1 cellular context compared by ENCODE assay signal in the genomic region with DNA sequence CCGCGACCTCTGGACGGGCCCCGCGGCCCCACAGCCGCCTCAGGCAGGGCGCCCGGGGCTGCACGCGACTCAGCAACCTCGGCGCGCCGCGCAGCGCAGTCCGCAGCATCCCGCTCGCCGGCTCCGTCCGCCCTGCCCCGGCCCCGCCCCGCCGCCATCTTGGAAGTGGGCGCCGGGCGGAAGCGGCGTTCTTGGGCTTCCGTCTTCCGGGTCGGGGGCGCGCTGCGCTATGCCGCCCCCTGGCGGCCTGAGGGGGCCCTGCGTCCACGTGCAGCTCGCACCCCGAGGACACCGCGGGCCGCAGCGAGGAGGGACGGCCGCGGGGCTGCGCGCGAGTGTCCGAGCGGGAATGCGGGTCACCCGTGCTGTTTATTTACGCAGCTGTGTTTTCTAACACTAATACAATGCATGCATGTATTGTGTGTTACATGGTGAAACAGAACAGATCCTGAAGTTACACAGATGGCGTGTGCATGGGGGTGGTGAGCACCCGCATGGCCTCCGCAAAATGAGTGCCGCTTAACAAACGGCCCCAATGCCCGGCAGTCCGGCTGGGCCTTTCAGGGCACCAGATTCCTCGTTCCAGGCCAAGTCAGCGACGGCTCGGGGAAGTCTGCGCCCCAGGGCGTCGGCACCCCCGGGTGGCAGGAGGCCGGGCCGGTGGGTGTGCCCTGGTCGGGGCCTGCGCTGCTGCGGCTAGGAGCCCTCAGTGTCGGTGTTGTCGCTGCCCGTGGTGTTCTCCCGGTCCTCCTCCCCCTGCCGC.
A peak's percentile ranks its signal among the peaks of the same experiment; 100 is the strongest.
TF ChIP-seq lines count a peak whose summit lies in the region.

A gene (minus strand): TSS at position 139 of the 763 bp plus-strand sequence. CDS start 30 bp downstream, at position 109.

TF ChIP-seq in HepG2, 621 proteins besides CTCF, POLR2A, EP300 and RAD21 (continued from another document and continues in another):
- TF ChIP-seq, protein P1, sequence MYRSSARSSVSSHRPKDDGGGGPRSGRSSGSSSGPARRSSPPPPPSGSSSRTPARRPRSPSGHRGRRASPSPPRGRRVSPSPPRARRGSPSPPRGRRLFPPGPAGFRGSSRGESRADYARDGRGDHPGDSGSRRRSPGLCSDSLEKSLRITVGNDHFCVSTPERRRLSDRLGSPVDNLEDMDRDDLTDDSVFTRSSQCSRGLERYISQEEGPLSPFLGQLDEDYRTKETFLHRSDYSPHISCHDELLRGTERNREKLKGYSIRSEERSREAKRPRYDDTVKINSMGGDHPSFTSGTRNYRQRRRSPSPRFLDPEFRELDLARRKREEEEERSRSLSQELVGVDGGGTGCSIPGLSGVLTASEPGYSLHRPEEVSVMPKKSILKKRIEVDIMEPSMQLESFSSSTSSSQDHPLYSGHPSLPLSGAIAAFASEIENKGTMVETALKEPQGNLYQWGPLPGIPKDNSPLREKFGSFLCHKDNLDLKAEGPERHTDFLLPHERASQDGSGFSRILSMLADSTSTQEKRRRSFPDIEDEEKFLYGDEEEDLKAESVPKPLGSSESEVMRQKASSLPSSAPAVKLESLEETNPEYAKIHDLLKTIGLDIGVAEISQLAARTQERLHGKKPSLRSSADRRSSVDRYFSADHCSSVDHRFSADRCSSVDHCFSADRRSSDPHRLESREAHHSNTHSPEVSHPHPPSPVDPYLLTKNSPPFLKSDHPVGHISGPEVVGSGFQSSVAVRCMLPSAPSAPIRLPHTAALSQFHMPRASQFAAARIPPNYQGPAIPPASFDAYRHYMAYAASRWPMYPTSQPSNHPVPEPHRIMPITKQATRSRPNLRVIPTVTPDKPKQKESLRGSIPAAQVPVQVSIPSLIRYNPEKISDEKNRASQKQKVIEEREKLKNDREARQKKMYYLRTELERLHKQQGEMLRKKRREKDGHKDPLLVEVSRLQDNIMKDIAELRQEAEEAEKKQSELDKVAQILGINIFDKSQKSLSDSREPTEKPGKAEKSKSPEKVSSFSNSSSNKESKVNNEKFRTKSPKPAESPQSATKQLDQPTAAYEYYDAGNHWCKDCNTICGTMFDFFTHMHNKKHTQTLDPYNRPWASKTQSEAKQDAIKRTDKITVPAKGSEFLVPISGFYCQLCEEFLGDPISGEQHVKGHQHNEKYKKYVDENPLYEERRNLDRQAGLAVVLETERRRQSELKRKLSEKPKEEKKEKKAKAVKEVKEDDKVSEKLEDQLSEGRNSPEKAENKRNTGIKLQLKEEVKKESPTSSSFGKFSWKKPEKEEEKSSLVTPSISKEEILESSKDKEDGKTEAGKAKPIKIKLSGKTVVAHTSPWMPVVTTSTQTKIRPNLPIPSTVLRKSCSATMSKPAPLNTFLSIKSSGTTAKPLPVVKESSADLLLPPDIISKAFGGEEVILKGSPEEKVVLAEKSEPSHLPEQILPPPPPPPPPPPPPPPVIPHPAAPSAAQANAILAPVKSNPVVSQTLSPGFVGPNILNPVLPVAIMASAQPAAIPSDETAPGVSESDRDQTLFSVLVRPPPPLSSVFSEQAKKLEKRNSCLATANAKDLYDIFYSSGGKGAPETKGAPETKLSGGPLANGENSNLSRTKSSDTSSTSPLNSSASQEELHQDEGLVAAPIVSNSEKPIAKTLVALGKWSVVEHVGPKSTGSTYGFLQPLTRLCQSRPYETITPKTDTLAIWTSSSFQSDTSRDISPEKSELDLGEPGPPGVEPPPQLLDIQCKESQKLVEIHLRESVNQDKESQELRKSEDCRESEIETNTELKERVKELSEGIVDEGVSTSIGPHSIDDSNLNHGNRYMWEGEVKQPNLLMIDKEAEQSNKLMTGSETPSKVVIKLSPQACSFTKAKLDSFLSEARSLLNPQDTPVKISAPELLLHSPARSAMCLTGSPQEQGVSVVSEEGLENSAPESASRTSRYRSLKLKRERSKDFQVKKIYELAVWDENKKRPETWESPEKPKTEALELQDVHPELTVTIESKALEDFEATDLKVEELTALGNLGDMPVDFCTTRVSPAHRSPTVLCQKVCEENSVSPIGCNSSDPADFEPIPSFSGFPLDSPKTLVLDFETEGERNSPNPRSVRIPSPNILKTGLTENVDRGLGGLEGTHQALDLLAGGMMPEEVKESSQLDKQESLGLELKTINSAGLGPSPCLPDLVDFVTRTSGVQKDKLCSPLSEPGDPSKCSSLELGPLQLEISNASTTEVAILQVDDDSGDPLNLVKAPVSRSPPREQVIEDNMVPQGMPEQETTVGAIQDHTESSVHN (CRISPR knock-in tag; IDR thresholded peaks at IDR 0.05) = peak; percentile 96
- TF ChIP-seq, protein P2, sequence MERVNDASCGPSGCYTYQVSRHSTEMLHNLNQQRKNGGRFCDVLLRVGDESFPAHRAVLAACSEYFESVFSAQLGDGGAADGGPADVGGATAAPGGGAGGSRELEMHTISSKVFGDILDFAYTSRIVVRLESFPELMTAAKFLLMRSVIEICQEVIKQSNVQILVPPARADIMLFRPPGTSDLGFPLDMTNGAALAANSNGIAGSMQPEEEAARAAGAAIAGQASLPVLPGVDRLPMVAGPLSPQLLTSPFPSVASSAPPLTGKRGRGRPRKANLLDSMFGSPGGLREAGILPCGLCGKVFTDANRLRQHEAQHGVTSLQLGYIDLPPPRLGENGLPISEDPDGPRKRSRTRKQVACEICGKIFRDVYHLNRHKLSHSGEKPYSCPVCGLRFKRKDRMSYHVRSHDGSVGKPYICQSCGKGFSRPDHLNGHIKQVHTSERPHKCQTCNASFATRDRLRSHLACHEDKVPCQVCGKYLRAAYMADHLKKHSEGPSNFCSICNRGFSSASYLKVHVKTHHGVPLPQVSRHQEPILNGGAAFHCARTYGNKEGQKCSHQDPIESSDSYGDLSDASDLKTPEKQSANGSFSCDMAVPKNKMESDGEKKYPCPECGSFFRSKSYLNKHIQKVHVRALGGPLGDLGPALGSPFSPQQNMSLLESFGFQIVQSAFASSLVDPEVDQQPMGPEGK (CRISPR knock-in tag; IDR thresholded peaks at IDR 0.05) = peak; percentile 65
- TF ChIP-seq, protein P3, sequence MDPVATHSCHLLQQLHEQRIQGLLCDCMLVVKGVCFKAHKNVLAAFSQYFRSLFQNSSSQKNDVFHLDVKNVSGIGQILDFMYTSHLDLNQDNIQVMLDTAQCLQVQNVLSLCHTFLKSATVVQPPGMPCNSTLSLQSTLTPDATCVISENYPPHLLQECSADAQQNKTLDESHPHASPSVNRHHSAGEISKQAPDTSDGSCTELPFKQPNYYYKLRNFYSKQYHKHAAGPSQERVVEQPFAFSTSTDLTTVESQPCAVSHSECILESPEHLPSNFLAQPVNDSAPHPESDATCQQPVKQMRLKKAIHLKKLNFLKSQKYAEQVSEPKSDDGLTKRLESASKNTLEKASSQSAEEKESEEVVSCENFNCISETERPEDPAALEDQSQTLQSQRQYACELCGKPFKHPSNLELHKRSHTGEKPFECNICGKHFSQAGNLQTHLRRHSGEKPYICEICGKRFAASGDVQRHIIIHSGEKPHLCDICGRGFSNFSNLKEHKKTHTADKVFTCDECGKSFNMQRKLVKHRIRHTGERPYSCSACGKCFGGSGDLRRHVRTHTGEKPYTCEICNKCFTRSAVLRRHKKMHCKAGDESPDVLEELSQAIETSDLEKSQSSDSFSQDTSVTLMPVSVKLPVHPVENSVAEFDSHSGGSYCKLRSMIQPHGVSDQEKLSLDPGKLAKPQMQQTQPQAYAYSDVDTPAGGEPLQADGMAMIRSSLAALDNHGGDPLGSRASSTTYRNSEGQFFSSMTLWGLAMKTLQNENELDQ (CRISPR knock-in tag; IDR thresholded peaks at IDR 0.05; ENCODE audit: borderline replicate concordance) = no peak
- TF ChIP-seq, protein P4, sequence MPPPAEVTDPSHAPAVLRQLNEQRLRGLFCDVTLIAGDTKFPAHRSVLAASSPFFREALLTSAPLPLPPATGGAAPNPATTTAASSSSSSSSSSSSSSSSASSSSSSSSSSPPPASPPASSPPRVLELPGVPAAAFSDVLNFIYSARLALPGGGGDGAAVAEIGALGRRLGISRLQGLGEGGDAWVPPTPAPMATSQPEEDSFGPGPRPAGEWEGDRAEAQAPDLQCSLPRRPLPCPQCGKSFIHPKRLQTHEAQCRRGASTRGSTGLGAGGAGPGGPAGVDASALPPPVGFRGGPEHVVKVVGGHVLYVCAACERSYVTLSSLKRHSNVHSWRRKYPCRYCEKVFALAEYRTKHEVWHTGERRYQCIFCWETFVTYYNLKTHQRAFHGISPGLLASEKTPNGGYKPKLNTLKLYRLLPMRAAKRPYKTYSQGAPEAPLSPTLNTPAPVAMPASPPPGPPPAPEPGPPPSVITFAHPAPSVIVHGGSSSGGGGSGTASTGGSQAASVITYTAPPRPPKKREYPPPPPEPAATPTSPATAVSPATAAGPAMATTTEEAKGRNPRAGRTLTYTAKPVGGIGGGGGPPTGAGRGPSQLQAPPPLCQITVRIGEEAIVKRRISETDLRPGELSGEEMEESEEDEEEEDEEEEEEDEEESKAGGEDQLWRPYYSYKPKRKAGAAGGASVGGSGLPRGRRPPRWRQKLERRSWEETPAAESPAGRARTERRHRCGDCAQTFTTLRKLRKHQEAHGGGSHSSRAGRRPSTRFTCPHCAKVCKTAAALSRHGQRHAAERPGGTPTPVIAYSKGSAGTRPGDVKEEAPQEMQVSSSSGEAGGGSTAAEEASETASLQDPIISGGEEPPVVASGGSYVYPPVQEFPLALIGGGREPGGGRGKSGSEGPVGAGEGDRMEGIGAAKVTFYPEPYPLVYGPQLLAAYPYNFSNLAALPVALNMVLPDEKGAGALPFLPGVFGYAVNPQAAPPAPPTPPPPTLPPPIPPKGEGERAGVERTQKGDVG (CRISPR knock-in tag; IDR thresholded peaks at IDR 0.05; ENCODE audit: borderline replicate concordance) = no peak
- TF ChIP-seq ARHGAP35 (CRISPR knock-in tag; IDR thresholded peaks at IDR 0.05; ENCODE audit: borderline replicate concordance) (peak; percentile 67; the same call in 1 of the 2 replicates), MXI1 (IDR thresholded peaks at IDR 0.05; ENCODE audit: borderline replicate concordance, low read depth, low read length) (peak; percentile 90; the same call in 1 of the 3 replicates), HNF4A (CRISPR knock-in tag; IDR thresholded peaks at IDR 0.05) (no peak; the same call in 1 of the 2 replicates), XRCC5 (optimal IDR thresholded peaks at IDR 0.05; ENCODE audit: low read length) (peak; percentile 81), GTF2F1 (IDR thresholded peaks at IDR 0.05; ENCODE audit: low read length) (no peak), ZNF451 (CRISPR knock-in tag; IDR thresholded peaks at IDR 0.05) (peak; percentile 92; the same call in 1 of the 2 replicates), MIXL1 (CRISPR knock-in tag; IDR thresholded peaks at IDR 0.05) (0 out of 2 replicates have a peak, but pooled peaks have one; percentile 23), POLR2AphosphoS5 (IDR thresholded peaks at IDR 0.05; ENCODE audit: low read depth, low read length) (no peak), ZEB1 (IDR thresholded peaks at IDR 0.05; ENCODE audit: insufficient replicate concordance, low read depth) (peak; percentile 55), AGO2 (optimal IDR thresholded peaks at IDR 0.05; ENCODE audit: low read depth, low read length) (peak; percentile 97), MBD4 (IDR thresholded peaks at IDR 0.05; ENCODE audit: borderline replicate concordance, low read length) (no peak), BORCS8-MEF2B (CRISPR knock-in tag; IDR thresholded peaks at IDR 0.05) (peak; percentile 91; the same call in 1 of the 2 replicates), ZNF558 (CRISPR knock-in tag; IDR thresholded peaks at IDR 0.05; ENCODE audit: borderline replicate concordance) (peak; percentile 89; the same call in 1 of the 2 replicates), ZFP36L1 (CRISPR knock-in tag; IDR thresholded peaks at IDR 0.05) (no peak; the same call in 1 of the 2 replicates)
- TF ChIP-seq, protein P5, sequence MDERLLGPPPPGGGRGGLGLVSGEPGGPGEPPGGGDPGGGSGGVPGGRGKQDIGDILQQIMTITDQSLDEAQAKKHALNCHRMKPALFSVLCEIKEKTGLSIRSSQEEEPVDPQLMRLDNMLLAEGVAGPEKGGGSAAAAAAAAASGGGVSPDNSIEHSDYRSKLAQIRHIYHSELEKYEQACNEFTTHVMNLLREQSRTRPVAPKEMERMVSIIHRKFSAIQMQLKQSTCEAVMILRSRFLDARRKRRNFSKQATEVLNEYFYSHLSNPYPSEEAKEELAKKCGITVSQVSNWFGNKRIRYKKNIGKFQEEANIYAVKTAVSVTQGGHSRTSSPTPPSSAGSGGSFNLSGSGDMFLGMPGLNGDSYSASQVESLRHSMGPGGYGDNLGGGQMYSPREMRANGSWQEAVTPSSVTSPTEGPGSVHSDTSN (CRISPR knock-in tag; IDR thresholded peaks at IDR 0.05) = no peak
- TF ChIP-seq, protein P6, sequence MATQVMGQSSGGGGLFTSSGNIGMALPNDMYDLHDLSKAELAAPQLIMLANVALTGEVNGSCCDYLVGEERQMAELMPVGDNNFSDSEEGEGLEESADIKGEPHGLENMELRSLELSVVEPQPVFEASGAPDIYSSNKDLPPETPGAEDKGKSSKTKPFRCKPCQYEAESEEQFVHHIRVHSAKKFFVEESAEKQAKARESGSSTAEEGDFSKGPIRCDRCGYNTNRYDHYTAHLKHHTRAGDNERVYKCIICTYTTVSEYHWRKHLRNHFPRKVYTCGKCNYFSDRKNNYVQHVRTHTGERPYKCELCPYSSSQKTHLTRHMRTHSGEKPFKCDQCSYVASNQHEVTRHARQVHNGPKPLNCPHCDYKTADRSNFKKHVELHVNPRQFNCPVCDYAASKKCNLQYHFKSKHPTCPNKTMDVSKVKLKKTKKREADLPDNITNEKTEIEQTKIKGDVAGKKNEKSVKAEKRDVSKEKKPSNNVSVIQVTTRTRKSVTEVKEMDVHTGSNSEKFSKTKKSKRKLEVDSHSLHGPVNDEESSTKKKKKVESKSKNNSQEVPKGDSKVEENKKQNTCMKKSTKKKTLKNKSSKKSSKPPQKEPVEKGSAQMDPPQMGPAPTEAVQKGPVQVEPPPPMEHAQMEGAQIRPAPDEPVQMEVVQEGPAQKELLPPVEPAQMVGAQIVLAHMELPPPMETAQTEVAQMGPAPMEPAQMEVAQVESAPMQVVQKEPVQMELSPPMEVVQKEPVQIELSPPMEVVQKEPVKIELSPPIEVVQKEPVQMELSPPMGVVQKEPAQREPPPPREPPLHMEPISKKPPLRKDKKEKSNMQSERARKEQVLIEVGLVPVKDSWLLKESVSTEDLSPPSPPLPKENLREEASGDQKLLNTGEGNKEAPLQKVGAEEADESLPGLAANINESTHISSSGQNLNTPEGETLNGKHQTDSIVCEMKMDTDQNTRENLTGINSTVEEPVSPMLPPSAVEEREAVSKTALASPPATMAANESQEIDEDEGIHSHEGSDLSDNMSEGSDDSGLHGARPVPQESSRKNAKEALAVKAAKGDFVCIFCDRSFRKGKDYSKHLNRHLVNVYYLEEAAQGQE (IDR thresholded peaks at IDR 0.05; ENCODE audit: borderline replicate concordance in 1 of 2, low read depth in 1 of 2, low read length in 2 of 2) = no peak
- TF ChIP-seq, protein P7, sequence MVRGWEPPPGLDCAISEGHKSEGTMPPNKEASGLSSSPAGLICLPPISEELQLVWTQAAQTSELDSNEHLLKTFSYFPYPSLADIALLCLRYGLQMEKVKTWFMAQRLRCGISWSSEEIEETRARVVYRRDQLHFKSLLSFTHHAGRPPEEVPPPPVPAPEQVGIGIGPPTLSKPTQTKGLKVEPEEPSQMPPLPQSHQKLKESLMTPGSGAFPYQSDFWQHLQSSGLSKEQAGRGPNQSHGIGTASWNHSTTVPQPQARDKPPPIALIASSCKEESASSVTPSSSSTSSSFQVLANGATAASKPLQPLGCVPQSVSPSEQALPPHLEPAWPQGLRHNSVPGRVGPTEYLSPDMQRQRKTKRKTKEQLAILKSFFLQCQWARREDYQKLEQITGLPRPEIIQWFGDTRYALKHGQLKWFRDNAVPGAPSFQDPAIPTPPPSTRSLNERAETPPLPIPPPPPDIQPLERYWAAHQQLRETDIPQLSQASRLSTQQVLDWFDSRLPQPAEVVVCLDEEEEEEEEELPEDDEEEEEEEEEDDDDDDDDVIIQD (CRISPR knock-in tag; IDR thresholded peaks at IDR 0.05; ENCODE audit: low read depth) = no peak; the same call in 1 of the 2 replicates
